ENCODE assay signal across 8 cellular contexts in genomic region chr21:46636181-46636512, GRCh38. TPM values are rescaled to one million over a fixed set of nuclear protein-coding genes. Genes with fewer than 3 reads are reported as not detected.
DNase-seq lines count a peak whose midpoint lies in the region; ATAC-seq and TF ChIP-seq lines count a peak whose summit lies in the region.

No MANE protein-coding gene starts in this region.

- no peak for ATAC-seq in right lobe of liver
- ATAC-seq in HG03135 (IDR thresholded peaks at IDR 0.05; ENCODE audit: unreplicated experiment): no peak
- ATAC-seq in HG02884 (IDR thresholded peaks at IDR 0.05; ENCODE audit: unreplicated experiment): no peak

- H3K36me3 ChIP-seq in ascending aorta (peaks cover 2% of the 10 kb centered on the region in 2 donors), right lobe of liver (peaks cover 0 to 4% (median 0%) of the 10 kb centered on the region in 4 donors), tibial artery (peaks cover 2 to 4% (median 4%) of the 10 kb centered on the region in 3 donors)

- intact Hi-C loops in ascending aorta (cut with DNase I): no loop called here
- intact Hi-C loops in right lobe of liver (cut with DNase I): no loop called here
- intact Hi-C loops in tibial artery (cut with DNase I; ENCODE audit: low total_unique reads): no loop called here

- H3K27me3 Mint-ChIP-seq in activated T-cell treated with anti-CD3 and anti-CD28 coated beads, Interleukin-2, amount 50 U/mL, for 24 hours: no peaks in the 10 kb centered on the region

- 2% methylated on average over 8 of the region's 8 CpGs for WGBS in right lobe of liver (ENCODE audit: insufficient coverage, low coverage, low lambda C conversion rate, missing lambda C conversion rate)

- peaks cover 73% of the 10 kb centered on the region for H3K4me1 Mint-ChIP-seq in activated T-cell treated with anti-CD3 and anti-CD28 coated beads, Interleukin-2, amount 50 U/mL, for 24 hours (ENCODE audit: low read depth)

- peak overlapping the region; percentile 89 for H3K4me3 Mint-ChIP-seq in activated T-cell treated with anti-CD3 and anti-CD28 coated beads, Interleukin-2, amount 50 U/mL, for 24 hours

- H3K4me3 ChIP-seq in ascending aorta: peak overlapping the region; percentile 69 to 90
- H3K4me3 ChIP-seq in right lobe of liver: peak overlapping the region; percentile 90 to 94 (median 91)
- H3K4me3 ChIP-seq in tibial artery: peak overlapping the region; percentile 82 to 90

- peak overlapping the region; percentile 97 for H3K27ac Mint-ChIP-seq in activated T-cell treated with anti-CD3 and anti-CD28 coated beads, Interleukin-2, amount 50 U/mL, for 24 hours

- no peak for TF ChIP-seq POLR2A in right lobe of liver (IDR thresholded peaks at IDR 0.05)

- no peaks in the 10 kb centered on the region for H3K9me3 ChIP-seq in ascending aorta
- no peaks in the 10 kb centered on the region for H3K9me3 ChIP-seq in right lobe of liver
- H3K9me3 ChIP-seq in tibial artery: no peaks in the 10 kb centered on the region

- no peak for TF ChIP-seq CTCF in ascending aorta (IDR thresholded peaks at IDR 0.05)
- no peak for TF ChIP-seq CTCF in right lobe of liver (IDR thresholded peaks at IDR 0.05)
- TF ChIP-seq CTCF in tibial artery (IDR thresholded peaks at IDR 0.05): no peak

- H3K36me3 Mint-ChIP-seq in activated T-cell treated with anti-CD3 and anti-CD28 coated beads, Interleukin-2, amount 50 U/mL, for 24 hours (ENCODE audit: low read depth): peaks cover 36% of the 10 kb centered on the region

- DNase-seq in activated T-cell treated with anti-CD3 and anti-CD28 coated beads, Interleukin-2, amount 50 U/mL, for 24 hours: no peak
- DNase-seq in activated T-cell treated with anti-CD3 and anti-CD28 coated beads, Interleukin-2, amount 50 U/mL, for 48 hours: no peak
- DNase-seq in ascending aorta (ENCODE audit: low spot score in 2 of 2): no peak
- DNase-seq in right lobe of liver: no peak
- no peak for DNase-seq in tibial artery
- DNase-seq in inferior parietal cortex (ENCODE audit: extremely low spot score): no peak

- H3K27ac ChIP-seq in ascending aorta: peak overlapping the region; percentile 98 to 99
- peak overlapping the region in 2 of 3 donors; percentile 89 to 98 for H3K27ac ChIP-seq in right lobe of liver
- H3K27ac ChIP-seq in tibial artery: peak overlapping the region; percentile 97 to 98

- H3K27me3 ChIP-seq in ascending aorta (no peaks in the 10 kb centered on the region), right lobe of liver (no peaks in the 10 kb centered on the region), tibial artery (no peaks in the 10 kb centered on the region)

- peaks cover 3 to 20% of the 10 kb centered on the region in 2 donors for H3K4me1 ChIP-seq in ascending aorta
- H3K4me1 ChIP-seq in right lobe of liver: no peaks in the 10 kb centered on the region
- H3K4me1 ChIP-seq in tibial artery: peaks cover 5 to 45% (median 33%) of the 10 kb centered on the region in 4 donors

- H3K9me3 Mint-ChIP-seq in activated T-cell treated with anti-CD3 and anti-CD28 coated beads, Interleukin-2, amount 50 U/mL, for 24 hours: peaks cover 3% of the 10 kb centered on the region

RNA-seq across cellular contexts. Expression of gene PRMT2, which starts 0.7 kb away (rescaled TPM):
- total RNA-seq in ascending aorta (23.3 TPM), right lobe of liver (10 to 100 TPM; 12.4 to 28.0 (median 19.6) TPM)

RNA-seq across cellular contexts. Expression of gene S100B, which starts 31.3 kb away (rescaled TPM):
- total RNA-seq in ascending aorta: 0.53 TPM
- under 1 TPM in 3 of 6 experiments, not detected in 3; 0.49 to 0.78 (median 0.62) TPM for total RNA-seq in right lobe of liver
